ENCODE assay signal across 19 cellular contexts in genomic region chr9:99353408-99353807, GRCh38.
DNase-seq lines count a peak whose midpoint lies in the region; ATAC-seq and TF ChIP-seq lines count a peak whose summit lies in the region.
"Had no signal": no experiment of that assay in that cellular context is flagged by ENCODE, and none has a peak within 500 bp of the region (broad histone marks: within the 10 kb centered on the region; RNA-seq: fewer than 3 reads in every experiment).

No MANE protein-coding gene starts in this region.

- DNase-seq in GM04504 (ENCODE audit: low read depth) = peak; percentile 87
- DNase-seq in body of pancreas = peak in 2 of 4 donors; percentile 37 to 64
- DNase-seq in left lobe of liver (ENCODE audit: low spot score) = peak; percentile 86
- peak; percentile 26 for DNase-seq in testis
- no peak for DNase-seq in NCI-H1092 treated with DMSO at 0.1 percent for 48 hours (lab: John Stamatoyannopoulos, UW)
- no peak for DNase-seq in T-helper 17 cell
- no peak for DNase-seq in ACHN
- DNase-seq: activated CD4-positive, CD25-positive, alpha-beta regulatory T cell; activated T-cell treated with anti-CD3 and anti-CD28 coated beads, Interleukin-2, amount 50 U/mL, for 72 hours; COR-L47; immature natural killer cell; natural killer cell; NCI-H1694 treated with DMSO at 0.1 percent for 48 hours; stimulated activated CD4-positive, alpha-beta T cell treated with anti-CD3 and anti-CD28 coated beads, Interleukin-15, amount 100 ng/mL, for 24 hours had no signal

- 74 to 76% methylated on average over 5 of the region's 5 CpGs for whole genome bisulfite sequencing in body of pancreas, 2 donors
- WGBS in testis, 2 donors = 73 to 75% methylated on average over 5 of the region's 5 CpGs

- ATAC-seq in body of pancreas (peak; percentile 64), left lobe of liver (peak; percentile 53), T-helper 17 cell (no peak), GM18873 (IDR thresholded peaks at IDR 0.05; ENCODE audit: low FRiP score, unreplicated experiment) (no peak)
- ATAC-seq: activated T-cell treated with anti-CD3 and anti-CD28 coated beads, Interleukin-2, amount 50 U/mL, for 72 hours; GM23338; natural killer cell had no signal

- no peaks in the 10 kb centered on the region for H3K36me3 ChIP-seq in body of pancreas (replicated peaks in 1 of 2; ENCODE audit: insufficient read depth in 1 of 2, low read depth in 2 of 2)
- no peaks in the 10 kb centered on the region for H3K36me3 ChIP-seq in testis (ENCODE audit: low read depth, missing control alignments)
- H3K36me3 ChIP-seq: cardiac muscle cell, SJSA1 had no signal

- peaks cover 35% of the 10 kb centered on the region for H3K27me3 Mint-ChIP-seq in T-helper 17 cell
- H3K27me3 Mint-ChIP-seq: IgD-negative memory B cell had no signal

- no peak for TF ChIP-seq CTCF in body of pancreas (IDR thresholded peaks at IDR 0.05)
- no peak for TF ChIP-seq CTCF in testis (IDR thresholded peaks at IDR 0.05)

- H3K4me3 ChIP-seq in body of pancreas (no peak overlapping the region), testis (no peak overlapping the region)
- H3K4me3 ChIP-seq: cardiac muscle cell, GM23338, SJSA1 had no signal

- H3K9me3 ChIP-seq in body of pancreas (no peaks in the 10 kb centered on the region), testis (no peaks in the 10 kb centered on the region), T-helper 17 cell (ENCODE audit: control insufficient read depth, low read length, poor library complexity, severe bottlenecking) (no peaks in the 10 kb centered on the region)
- H3K9me3 ChIP-seq: SJSA1 had no signal

- no peaks in the 10 kb centered on the region for H3K36me3 Mint-ChIP-seq in T-helper 17 cell (ENCODE audit: low read depth)
- H3K36me3 Mint-ChIP-seq: immature natural killer cell, natural killer cell had no signal

- intact Hi-C loops in body of pancreas (cut with DNase I) = no loop called here
- intact Hi-C loops in testis (cut with DNase I; ENCODE audit: low total_unique reads) = no loop called here

- H3K27ac ChIP-seq in body of pancreas (peak overlapping the region in 2 of 4 donors; percentile 33 to 41), testis (no peak overlapping the region)
- H3K27ac ChIP-seq: cardiac muscle cell, SJSA1 had no signal

- H3K4me1 ChIP-seq in body of pancreas (no peaks in the 10 kb centered on the region), testis (peaks cover 7% of the 10 kb centered on the region)

- H3K4me1 Mint-ChIP-seq in T-helper 17 cell = no peaks in the 10 kb centered on the region
- H3K4me1 Mint-ChIP-seq: IgD-negative memory B cell, immature natural killer cell, natural killer cell had no signal

- H3K27me3 ChIP-seq in body of pancreas = no peaks in the 10 kb centered on the region
- no peaks in the 10 kb centered on the region for H3K27me3 ChIP-seq in testis
- H3K27me3 ChIP-seq: cardiac muscle cell, SJSA1 had no signal

- no peak overlapping the region for H3K27ac Mint-ChIP-seq in T-helper 17 cell
- H3K27ac Mint-ChIP-seq: activated T-cell treated with anti-CD3 and anti-CD28 coated beads, Interleukin-2, amount 50 U/mL, for 72 hours; GM23338; IgD-negative memory B cell; immature natural killer cell; natural killer cell had no signal

- H3K4me3 Mint-ChIP-seq in T-helper 17 cell = no peak overlapping the region
- H3K4me3 Mint-ChIP-seq: activated T-cell treated with anti-CD3 and anti-CD28 coated beads, Interleukin-2, amount 50 U/mL, for 72 hours; GM23338; IgD-negative memory B cell; immature natural killer cell; natural killer cell had no signal

- TF ChIP-seq POLR2A in body of pancreas (IDR thresholded peaks at IDR 0.05) (no peak), testis (IDR thresholded peaks at IDR 0.05) (no peak)

- in situ Hi-C loops in ACHN (cut with HindIII; ENCODE audit: low pct_ligation_motif_present, low pct_unique_long_range_greater_than_20kb, low sequenced_read_pairs) = no loop called here

Comparison
In these comparisons a context has a peak if more than half of its experiments do, and no peak if none do; other contexts are left out.
1. DNase-seq: peak in GM04504 (single experiment), left lobe of liver (single experiment) and testis (single experiment); none in NCI-H1092 treated with DMSO at 0.1 percent for 48 hours (single experiment), T-helper 17 cell (0 of 3) and ACHN (single experiment).
2. ATAC-seq: peak in body of pancreas (single experiment) and left lobe of liver (single experiment); none in T-helper 17 cell (single experiment) and GM18873 (single experiment).